In the genomic region with DNA sequence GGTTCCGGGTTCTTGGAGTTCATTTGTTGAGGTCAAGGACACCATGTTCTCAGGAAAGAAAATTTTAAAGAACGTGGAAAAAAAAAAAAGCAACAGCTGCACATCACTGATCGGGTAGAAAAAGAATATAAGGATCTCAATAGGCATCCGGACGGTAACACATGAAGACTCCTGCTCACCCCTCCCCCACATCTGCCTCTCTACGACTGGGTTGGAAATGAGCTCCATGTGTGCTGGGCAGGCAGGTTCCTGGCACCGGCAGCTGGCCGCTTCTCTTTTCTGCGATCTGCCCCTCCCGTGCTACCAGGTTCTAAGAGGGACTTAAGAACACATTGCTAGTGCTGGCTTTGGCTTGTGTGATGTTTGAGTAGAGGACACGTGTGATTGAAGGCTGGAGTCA, we compare ENCODE assay signal across 23 cellular contexts.
"Had no signal": no experiment of that assay in that cellular context is flagged by ENCODE, and none has a peak within 500 bp of the region (broad histone marks: within the 10 kb centered on the region; RNA-seq: fewer than 3 reads in every experiment).

No MANE protein-coding gene starts in this region.

- H3K27me3 ChIP-seq: right lobe of liver, upper lobe of left lung had no signal

- DNase-seq: activated B cell treated with CpG ODN at 0.5 μM for 24 hours; activated CD4-positive, alpha-beta memory T cell treated with anti-CD3 and anti-CD28 coated beads for 36 hours; activated CD4-positive, alpha-beta T cell treated with anti-CD3 and anti-CD28 coated beads for 48 hours; activated effector memory CD4-positive, alpha-beta T cell treated with anti-CD3 and anti-CD28 coated beads, Interleukin-2, amount 50 U/mL, for 16 hours; activated naive CD4-positive, alpha-beta T cell treated with anti-CD3 and anti-CD28 coated beads, Interleukin-2, amount 50 U/mL, for 16 hours; activated naive CD8-positive, alpha-beta T cell treated with anti-CD3 and anti-CD28 coated beads, Interleukin-2, amount 50 U/mL, for 24 hours; activated T-cell treated with anti-CD3 and anti-CD28 coated beads, Interleukin-2, amount 50 U/mL, for 72 hours; cortex of kidney; head of caudate nucleus; left cardiac atrium; nucleus accumbens; right lobe of liver; small intestine; stimulated activated CD4-positive, alpha-beta T cell treated with anti-CD3 and anti-CD28 coated beads, Interleukin-15, amount 100 ng/mL, for 24 hours; T1000 had no signal

- H3K4me3 ChIP-seq: gastroesophageal sphincter, right lobe of liver, thoracic aorta, upper lobe of left lung had no signal

- ATAC-seq: activated naive CD8-positive, alpha-beta T cell treated with anti-CD3 and anti-CD28 coated beads, Interleukin-2, amount 50 U/mL, for 24 hours; activated T-cell treated with anti-CD3 and anti-CD28 coated beads, Interleukin-2, amount 50 U/mL, for 72 hours; gastroesophageal sphincter; left cardiac atrium; right lobe of liver; stimulated activated memory B cell treated with anti-CD40 and anti-IgM and Interleukin-4, amounts not matched to agents 10 μg/mL and 1 μg/mL and 100 μg/mL, for 72 hours had no signal

- H3K4me1 Mint-ChIP-seq: activated B cell treated with CpG ODN at 0.5 μM for 24 hours; activated naive CD8-positive, alpha-beta T cell treated with anti-CD3 and anti-CD28 coated beads, Interleukin-2, amount 50 U/mL, for 24 hours; memory B cell; stimulated activated memory B cell treated with anti-CD40 and anti-IgM and Interleukin-4, amounts not matched to agents 10 μg/mL and 1 μg/mL and 100 μg/mL, for 72 hours had no signal

- H3K36me3 Mint-ChIP-seq: activated CD4-positive, alpha-beta memory T cell treated with anti-CD3 and anti-CD28 coated beads for 36 hours; memory B cell; stimulated activated memory B cell treated with anti-CD40 and anti-IgM and Interleukin-4, amounts not matched to agents 10 μg/mL and 1 μg/mL and 100 μg/mL, for 72 hours had no signal

- H3K27me3 Mint-ChIP-seq: activated CD4-positive, alpha-beta memory T cell treated with anti-CD3 and anti-CD28 coated beads for 36 hours; activated naive CD8-positive, alpha-beta T cell treated with anti-CD3 and anti-CD28 coated beads, Interleukin-2, amount 50 U/mL, for 24 hours had no signal

- H3K9me3 ChIP-seq: right lobe of liver, thoracic aorta, upper lobe of left lung had no signal

- H3K36me3 ChIP-seq: gastroesophageal sphincter, right lobe of liver, thoracic aorta, upper lobe of left lung had no signal

- H3K9me3 Mint-ChIP-seq: activated B cell treated with CpG ODN at 0.5 μM for 24 hours; activated CD4-positive, alpha-beta memory T cell treated with anti-CD3 and anti-CD28 coated beads for 36 hours; activated naive CD8-positive, alpha-beta T cell treated with anti-CD3 and anti-CD28 coated beads, Interleukin-2, amount 50 U/mL, for 24 hours; activated T-cell treated with anti-CD3 and anti-CD28 coated beads, Interleukin-2, amount 50 U/mL, for 72 hours; memory B cell; nephron; stimulated activated memory B cell treated with anti-CD40 and anti-IgM and Interleukin-4, amounts not matched to agents 10 μg/mL and 1 μg/mL and 100 μg/mL, for 72 hours; T-helper 1 cell treated with Interleukin-12 subunit alpha and Interleukin-12 subunit beta and Interleukin-4 antibody, amounts not matched to agents 30 μg/mL and 1 μg/mL, for 36 hours had no signal

- H3K4me3 Mint-ChIP-seq: activated B cell treated with CpG ODN at 0.5 μM for 24 hours; activated CD4-positive, alpha-beta memory T cell treated with anti-CD3 and anti-CD28 coated beads for 36 hours; activated naive CD8-positive, alpha-beta T cell treated with anti-CD3 and anti-CD28 coated beads, Interleukin-2, amount 50 U/mL, for 24 hours; activated T-cell treated with anti-CD3 and anti-CD28 coated beads, Interleukin-2, amount 50 U/mL, for 72 hours; memory B cell; nephron; stimulated activated memory B cell treated with anti-CD40 and anti-IgM and Interleukin-4, amounts not matched to agents 10 μg/mL and 1 μg/mL and 100 μg/mL, for 72 hours; T-helper 1 cell treated with Interleukin-12 subunit alpha and Interleukin-12 subunit beta and Interleukin-4 antibody, amounts not matched to agents 30 μg/mL and 1 μg/mL, for 36 hours had no signal

- H3K27ac ChIP-seq: epithelial cell of prostate, gastroesophageal sphincter, right lobe of liver, thoracic aorta, upper lobe of left lung had no signal

- H3K27ac Mint-ChIP-seq: activated B cell treated with CpG ODN at 0.5 μM for 24 hours; activated CD4-positive, alpha-beta memory T cell treated with anti-CD3 and anti-CD28 coated beads for 36 hours; activated naive CD8-positive, alpha-beta T cell treated with anti-CD3 and anti-CD28 coated beads, Interleukin-2, amount 50 U/mL, for 24 hours; activated T-cell treated with anti-CD3 and anti-CD28 coated beads, Interleukin-2, amount 50 U/mL, for 72 hours; memory B cell; stimulated activated memory B cell treated with anti-CD40 and anti-IgM and Interleukin-4, amounts not matched to agents 10 μg/mL and 1 μg/mL and 100 μg/mL, for 72 hours; T-helper 1 cell treated with Interleukin-12 subunit alpha and Interleukin-12 subunit beta and Interleukin-4 antibody, amounts not matched to agents 30 μg/mL and 1 μg/mL, for 36 hours had no signal
